In the genomic region with DNA sequence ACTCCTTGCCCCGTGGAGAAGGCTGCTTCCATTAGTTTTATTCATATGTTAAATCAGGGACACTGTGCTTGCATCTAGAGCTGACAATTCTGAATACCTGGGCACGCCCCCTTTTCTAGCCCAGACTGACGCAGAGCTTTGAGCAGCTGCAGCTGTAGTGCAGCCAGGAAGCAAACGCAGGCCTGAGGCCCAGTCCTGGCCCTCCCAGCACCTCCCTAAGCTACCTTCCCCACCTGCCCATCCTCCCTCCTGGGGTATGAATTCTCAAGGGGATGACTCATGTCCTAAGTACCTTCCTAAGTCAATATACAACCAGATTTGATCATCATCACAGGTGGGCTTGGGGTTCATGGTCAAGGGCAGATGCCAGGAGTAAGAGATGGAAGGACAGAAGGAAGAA, we compare ENCODE assay signal across 10 cellular contexts. TPM values are rescaled to one million over a fixed set of nuclear protein-coding genes. Genes with fewer than 3 reads are reported as not detected.
A peak's percentile ranks its signal among the peaks of the same experiment; 100 is the strongest.
DNase-seq lines count a peak whose midpoint lies in the region; ATAC-seq and TF ChIP-seq lines count a peak whose summit lies in the region.
"Had no signal": no experiment of that assay in that cellular context is flagged by ENCODE, and none has a peak within 500 bp of the region (broad histone marks: within the 10 kb centered on the region; RNA-seq: fewer than 3 reads in every experiment).

No MANE protein-coding gene starts in this region.

- no peaks in the 10 kb centered on the region for H3K9me3 Mint-ChIP-seq in CD8-positive, alpha-beta T cell
- no peaks in the 10 kb centered on the region for H3K9me3 Mint-ChIP-seq in T-helper 2 cell treated with Interferon-gamma antibody and Interleukin-4, amounts not matched to agents 5 μg/mL and 100 μg/mL, for 36 hours

- peaks cover 37% of the 10 kb centered on the region for H3K36me3 Mint-ChIP-seq in CD8-positive, alpha-beta T cell
- peaks cover 73% of the 10 kb centered on the region for H3K36me3 Mint-ChIP-seq in T-helper 2 cell treated with Interferon-gamma antibody and Interleukin-4, amounts not matched to agents 5 μg/mL and 100 μg/mL, for 36 hours (ENCODE audit: low read depth)

- TF ChIP-seq CTCF in CD8-positive, alpha-beta T cell (IDR thresholded peaks at IDR 0.05): no peak

- H3K4me3 Mint-ChIP-seq in CD8-positive, alpha-beta T cell: no peak overlapping the region
- peak overlapping the region; percentile 90 for H3K4me3 Mint-ChIP-seq in T-helper 2 cell treated with Interferon-gamma antibody and Interleukin-4, amounts not matched to agents 5 μg/mL and 100 μg/mL, for 36 hours

- H3K4me3 ChIP-seq in CD8-positive, alpha-beta T cell (ENCODE audit: low read depth, low read length): no peak overlapping the region
- H3K4me3 ChIP-seq in HUES48 (ENCODE audit: low read depth, low read length) (peak overlapping the region; percentile 28; the same call in 1 of the 2 replicates), iPS-18a (ENCODE audit: low read length) (peak overlapping the region; percentile 33)

- peaks cover 38% of the 10 kb centered on the region for H3K4me1 Mint-ChIP-seq in CD8-positive, alpha-beta T cell (ENCODE audit: low read depth)
- H3K4me1 Mint-ChIP-seq in T-helper 2 cell treated with Interferon-gamma antibody and Interleukin-4, amounts not matched to agents 5 μg/mL and 100 μg/mL, for 36 hours (ENCODE audit: low read depth): peaks cover 62% of the 10 kb centered on the region

- intact Hi-C loops in CD8-positive, alpha-beta T cell (cut with DNase I, micrococcal nuclease): no loop called here

- H3K27me3 ChIP-seq in CD8-positive, alpha-beta T cell (ENCODE audit: insufficient read depth, low read length): no peaks in the 10 kb centered on the region
- H3K27me3 ChIP-seq in HUES48 (ENCODE audit: control insufficient read depth, insufficient read depth, low read length): peaks cover 9% of the 10 kb centered on the region
- H3K27me3 ChIP-seq in iPS-18a (ENCODE audit: control insufficient read depth, insufficient read depth, low read length): peaks cover 18% of the 10 kb centered on the region

- peak overlapping the region; percentile 88 for H3K27ac Mint-ChIP-seq in CD8-positive, alpha-beta T cell
- H3K27ac Mint-ChIP-seq in T-helper 2 cell treated with Interferon-gamma antibody and Interleukin-4, amounts not matched to agents 5 μg/mL and 100 μg/mL, for 36 hours: peak overlapping the region; percentile 77

- peaks cover 32% of the 10 kb centered on the region for H3K4me1 ChIP-seq in CD8-positive, alpha-beta T cell (ENCODE audit: insufficient read depth, low read length)
- peaks cover 47% of the 10 kb centered on the region for H3K4me1 ChIP-seq in HUES48 (ENCODE audit: control insufficient read depth, insufficient read depth, low read length)
- H3K4me1 ChIP-seq in iPS-18a (ENCODE audit: control insufficient read depth, low read depth, low read length): peaks cover 41% of the 10 kb centered on the region

- H3K9ac ChIP-seq in HUES48 (ENCODE audit: low read depth, low read length) (no peak overlapping the region), iPS-18a (ENCODE audit: low read length) (no peak overlapping the region)

- no peaks in the 10 kb centered on the region for H3K9me3 ChIP-seq in CD8-positive, alpha-beta T cell (ENCODE audit: low read length)
- H3K9me3 ChIP-seq in HUES48 (ENCODE audit: control insufficient read depth, insufficient read depth, low read length) (no peaks in the 10 kb centered on the region), iPS-18a (ENCODE audit: control insufficient read depth, low read depth, low read length) (no peaks in the 10 kb centered on the region)

- CTCF ChIA-PET in CD8-positive, alpha-beta T cell (lab: Charles Lee): interaction anchor here (0.7 to 16.9 kb wide), 7 partner anchors 9 to 57 kb away, joined by 3 to 351 read pairs (median 5); partner anchors contain the start of gene TRAF1

- H3K27ac ChIP-seq in CD8-positive, alpha-beta T cell (ENCODE audit: low read depth, low read length): no peak overlapping the region
- peak overlapping the region; percentile 75 for H3K27ac ChIP-seq in HUES48 (ENCODE audit: low read depth, low read length)
- H3K27ac ChIP-seq in iPS-18a (ENCODE audit: low read length): peak overlapping the region; percentile 52

- DNase-seq in CD8-positive, alpha-beta T cell: no peak
- DNase-seq in T-helper 2 cell treated with Interferon-gamma antibody and Interleukin-4, amounts not matched to agents 5 μg/mL and 100 μg/mL, for 36 hours (ENCODE audit: low spot score): no peak
- no peak for DNase-seq in HUDEP-2 (lab: John Stamatoyannopoulos, UW; ENCODE audit: unreplicated experiment in 76 of 76)
- no peak for DNase-seq in NOMO-1 treated with dmso at 0.1 percent for 144 hours (lab: John Stamatoyannopoulos, UW; ENCODE audit: unreplicated experiment)
- DNase-seq: DND-41, NCI-H774 had no signal

- no peaks in the 10 kb centered on the region for H3K27me3 Mint-ChIP-seq in CD8-positive, alpha-beta T cell (ENCODE audit: low read depth)
- no peaks in the 10 kb centered on the region for H3K27me3 Mint-ChIP-seq in T-helper 2 cell treated with Interferon-gamma antibody and Interleukin-4, amounts not matched to agents 5 μg/mL and 100 μg/mL, for 36 hours (ENCODE audit: low read depth)

- ATAC-seq in CD8-positive, alpha-beta T cell: no peak
- ATAC-seq in HG03108 (IDR thresholded peaks at IDR 0.05; ENCODE audit: unreplicated experiment): no peak
- ATAC-seq in HG03045 (IDR thresholded peaks at IDR 0.05; ENCODE audit: unreplicated experiment): no peak

- POLR2A ChIA-PET in CD8-positive, alpha-beta T cell (lab: Charles Lee): interaction anchor here (0.6 to 16.7 kb wide), 11 partner anchors 8 to 80 kb away, joined by 3 to 192 read pairs (median 4); partner anchors contain the start of genes FBXW2 and TRAF1

- H3K36me3 ChIP-seq in CD8-positive, alpha-beta T cell (ENCODE audit: insufficient read depth, low read length): no peaks in the 10 kb centered on the region
- H3K36me3 ChIP-seq in HUES48 (ENCODE audit: control insufficient read depth, insufficient read depth, low read length) (peaks cover 21% of the 10 kb centered on the region), iPS-18a (ENCODE audit: control insufficient read depth, low read depth, low read length) (no peaks in the 10 kb centered on the region)

RNA-seq across cellular contexts. Expression of gene PHF19, which starts 3.5 kb away (rescaled TPM):
- 10 to 100 TPM; 47.3 to 48.5 TPM for total RNA-seq in CD8-positive, alpha-beta T cell

RNA-seq across cellular contexts. Expression of gene PSMD5, which starts 30.8 kb away (rescaled TPM):
- total RNA-seq in CD8-positive, alpha-beta T cell: 10 to 100 TPM; 38.5 to 58.2 TPM

RNA-seq across cellular contexts. Expression of gene TRAF1, which starts 53.1 kb away (rescaled TPM):
- 10 to 100 TPM; 61.2 to 61.7 TPM for total RNA-seq in CD8-positive, alpha-beta T cell
